In genomic region chrX:74923942-74924448, GRCh38 we compare ENCODE assay signal across 8 cellular contexts. TPM values are rescaled to one million over a fixed set of nuclear protein-coding genes. Genes with fewer than 3 reads are reported as not detected.
DNase-seq lines count a peak whose midpoint lies in the region; ATAC-seq and TF ChIP-seq lines count a peak whose summit lies in the region.

No MANE protein-coding gene starts in this region.

- no peak for TF ChIP-seq CTCF in WTC11 (IDR thresholded peaks at IDR 0.05)
- no peak for TF ChIP-seq CTCF in heart left ventricle (IDR thresholded peaks at IDR 0.05)
- no peak for TF ChIP-seq CTCF in lower leg skin (IDR thresholded peaks at IDR 0.05)

- ATAC-seq in GM18498 (IDR thresholded peaks at IDR 0.05; ENCODE audit: unreplicated experiment) (peak; percentile 14), HG02938 (IDR thresholded peaks at IDR 0.05; ENCODE audit: unreplicated experiment) (peak; percentile 23), WTC11 (peak; percentile 12; the same call in 1 of the 2 replicates), heart left ventricle (peak in 2 of 4 donors; percentile 17 to 20)

- H3K9me3 ChIP-seq in heart left ventricle (no peaks in the 10 kb centered on the region), skeletal muscle tissue (ENCODE audit: control insufficient read depth in 3 of 3, low read length in 3 of 3) (no peaks in the 10 kb centered on the region), SJCRH30 (replicated peaks) (no peaks in the 10 kb centered on the region)

- H3K27me3 Mint-ChIP-seq in WTC11 (ENCODE audit: low read depth) = peaks cover 54% of the 10 kb centered on the region

- POLR2A ChIA-PET in WTC11 (lab: Charles Lee) = no interaction called here

- intact Hi-C loops in heart left ventricle (cut with DNase I) = no loop called here
- intact Hi-C loops in lower leg skin (cut with DNase I; ENCODE audit: low total_unique reads) = no loop called here

- no peak for TF ChIP-seq POLR2A in heart left ventricle (IDR thresholded peaks at IDR 0.05)
- no peak for TF ChIP-seq POLR2A in lower leg skin (IDR thresholded peaks at IDR 0.05)

- 4 to 56% (median 29%) methylated on average over 43 to 51 of the region's 51 CpGs for WGBS in heart left ventricle, 4 donors
- WGBS in lower leg skin, 2 donors = 14 to 58% methylated on average over 6 to 42 of the region's 51 CpGs

- H3K36me3 ChIP-seq in heart left ventricle (no peaks in the 10 kb centered on the region), skeletal muscle tissue (ENCODE audit: control insufficient read depth in 3 of 3, insufficient read depth in 3 of 3, low read length in 3 of 3) (no peaks in the 10 kb centered on the region), SJCRH30 (no peaks in the 10 kb centered on the region)

- H3K4me1 ChIP-seq in heart left ventricle = peaks cover 0 to 8% (median 0%) of the 10 kb centered on the region in 12 donors
- H3K4me1 ChIP-seq in skeletal muscle tissue (ENCODE audit: control insufficient read depth in 3 of 3, insufficient read depth in 3 of 3, low read length in 3 of 3) = peaks cover 0 to 11% (median 7%) of the 10 kb centered on the region in 3 donors
- no peaks in the 10 kb centered on the region for H3K4me1 ChIP-seq in SJCRH30

- H3K27me3 ChIP-seq in heart left ventricle = peaks cover 0 to 31% (median 3%) of the 10 kb centered on the region in 9 donors
- H3K27me3 ChIP-seq in skeletal muscle tissue (ENCODE audit: control insufficient read depth in 3 of 3, insufficient read depth in 3 of 3, low read length in 3 of 3) = peaks cover 0 to 24% (median 2%) of the 10 kb centered on the region in 3 donors
- H3K27me3 ChIP-seq in SJCRH30 = no peaks in the 10 kb centered on the region

- H3K9me3 Mint-ChIP-seq in WTC11 = no peaks in the 10 kb centered on the region

- H3K4me3 ChIP-seq in heart left ventricle (peak overlapping the region in 11 of 12 donors; percentile 29 to 59 (median 51)), skeletal muscle tissue (ENCODE audit: low read length in 3 of 3) (peak overlapping the region in 2 of 3 donors; percentile 52 to 59), SJCRH30 (no peak overlapping the region), lower leg skin (ENCODE audit: low read depth, poor library complexity, severe bottlenecking) (no peak overlapping the region)

- H3K9ac ChIP-seq in skeletal muscle tissue (ENCODE audit: low read depth in 1 of 3, low read length in 3 of 3) = peak overlapping the region in 1 of 3 donors; percentile 57

- no peak overlapping the region for H3K27ac Mint-ChIP-seq in WTC11

- H3K4me1 Mint-ChIP-seq in WTC11 = 0 out of 2 replicates have a peak, but pooled peaks cover 7% of the 10 kb centered on the region

- DNase-seq in WTC11 (ENCODE audit: low spot score) (peak; percentile 15), heart left ventricle (peak in 3 of 5 donors; percentile 4 to 40 (median 22)), SIG-M5 treated with dmso at 0.1 percent for 504 hours (lab: John Stamatoyannopoulos, UW; ENCODE audit: unreplicated experiment) (no peak), SJCRH30 (no peak), lower leg skin (ENCODE audit: low spot score in 2 of 2) (no peak)

- H3K36me3 Mint-ChIP-seq in WTC11 = no peaks in the 10 kb centered on the region

- H3K4me3 Mint-ChIP-seq in WTC11 = peak overlapping the region; percentile 78

- CTCF ChIA-PET in WTC11 (lab: Charles Lee) = interaction anchor here (1.7 kb wide), 1 partner anchor 18 kb away, joined by 5 read pairs; no protein-coding TSS in a partner anchor

- H3K27ac ChIP-seq in heart left ventricle = peak overlapping the region in 1 of 12 donors; percentile 85
- H3K27ac ChIP-seq in skeletal muscle tissue (ENCODE audit: low read depth, low read length) = no peak overlapping the region
- H3K27ac ChIP-seq in SJCRH30 = no peak overlapping the region

TF ChIP-seq in WTC11, 78 proteins besides CTCF, POLR2A, EP300 and RAD21 (continues in another document):
- no peak for TF ChIP-seq ZBTB21 (CRISPR knock-in tag; IDR thresholded peaks at IDR 0.05; ENCODE audit: borderline replicate concordance)
- 0 out of 2 replicates have a peak, but pooled peaks have one; percentile 89 for TF ChIP-seq E2F1 (CRISPR knock-in tag; IDR thresholded peaks at IDR 0.05)
- TF ChIP-seq ZNF416 (CRISPR knock-in tag; IDR thresholded peaks at IDR 0.05) = no peak
- TF ChIP-seq ELF4 (CRISPR knock-in tag; IDR thresholded peaks at IDR 0.05; ENCODE audit: low read depth) = peak; percentile 81; the same call in 1 of the 2 replicates
- no peak for TF ChIP-seq RORB (CRISPR knock-in tag; IDR thresholded peaks at IDR 0.05)
- no peak for TF ChIP-seq ZNF219 (CRISPR knock-in tag; IDR thresholded peaks at IDR 0.05; ENCODE audit: borderline replicate concordance)
- TF ChIP-seq ESRRA (CRISPR knock-in tag; IDR thresholded peaks at IDR 0.05; ENCODE audit: borderline replicate concordance) = peak; percentile 95; the same call in 1 of the 2 replicates
- TF ChIP-seq IRF1 (CRISPR knock-in tag; IDR thresholded peaks at IDR 0.05) = no peak; the same call in 1 of the 2 replicates
- 0 out of 2 replicates have a peak, but pooled peaks have one; percentile 79 for TF ChIP-seq ETV6 (CRISPR knock-in tag; IDR thresholded peaks at IDR 0.05)
- no peak for TF ChIP-seq E2F4 (CRISPR knock-in tag; IDR thresholded peaks at IDR 0.05; ENCODE audit: borderline replicate concordance, low read depth)
- TF ChIP-seq ZSCAN18 (CRISPR knock-in tag; IDR thresholded peaks at IDR 0.05) = no peak
- 0 out of 2 replicates have a peak, but pooled peaks have one; percentile 26 for TF ChIP-seq AFF4 (CRISPR knock-in tag; IDR thresholded peaks at IDR 0.05; ENCODE audit: borderline replicate concordance)

RNA-seq across cellular contexts. Expression of gene NEXMIF, which starts 1.3 kb away (rescaled TPM):
- total RNA-seq in WTC11 (2021) (0.57 to 0.94 TPM (median 0.66 TPM) in 3 replicates), heart left ventricle (under 1 TPM; 0.12 to 0.66 (median 0.32) TPM), skeletal muscle tissue (1.0 TPM), lower leg skin (1 to 10 TPM in 2 of 4 donors, under 1 TPM in 2; 0.49 to 2.2 (median 1.3) TPM)
- polyA plus RNA-seq in heart left ventricle = under 1 TPM; under 0.01 TPM
- total RNA-seq in SJCRH30 (2014; rRNA removed; shearing (Covaris generic)) = 0.02 TPM in 1 of 2 replicates, not detected in the other

Comparison
In these comparisons a context has a peak if more than half of its experiments do, and no peak if none do; other contexts are left out.
1. DNase-seq: peak in WTC11 (single experiment) and heart left ventricle (3 of 5); none in SIG-M5 treated with dmso at 0.1 percent for 504 hours (single experiment), SJCRH30 (0 of 2) and lower leg skin (0 of 2).
2. H3K4me3 ChIP-seq: peak in heart left ventricle (11 of 12) and skeletal muscle tissue (2 of 3); none in SJCRH30 (single experiment) and lower leg skin (single experiment).